ENCODE assay signal across 1 cellular context in the genomic region with DNA sequence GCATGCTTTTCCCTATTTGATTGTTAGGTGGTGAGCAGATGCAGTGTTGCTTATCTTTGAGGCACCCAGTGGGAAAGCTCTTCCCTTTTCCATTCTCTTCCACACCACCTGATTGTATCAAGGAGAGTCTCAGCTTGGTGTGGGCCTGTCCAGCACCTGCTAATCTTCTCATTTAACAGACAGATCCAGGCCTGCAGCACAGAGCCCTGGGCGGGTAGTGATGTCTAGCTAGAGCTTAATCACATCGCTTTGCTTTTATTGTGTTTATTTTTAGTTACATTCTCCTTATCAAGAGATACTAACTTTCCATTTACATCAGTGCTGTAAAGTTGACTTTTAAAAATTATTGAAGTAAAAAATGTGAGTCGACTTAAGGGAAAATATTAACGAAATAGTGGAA.
TF ChIP-seq lines count a peak whose summit lies in the region.

No MANE protein-coding gene starts in this region.

TF ChIP-seq in IMR-90, 13 proteins besides CTCF, POLR2A, EP300 and RAD21 (continued from another document):
- TF ChIP-seq, protein P1, sequence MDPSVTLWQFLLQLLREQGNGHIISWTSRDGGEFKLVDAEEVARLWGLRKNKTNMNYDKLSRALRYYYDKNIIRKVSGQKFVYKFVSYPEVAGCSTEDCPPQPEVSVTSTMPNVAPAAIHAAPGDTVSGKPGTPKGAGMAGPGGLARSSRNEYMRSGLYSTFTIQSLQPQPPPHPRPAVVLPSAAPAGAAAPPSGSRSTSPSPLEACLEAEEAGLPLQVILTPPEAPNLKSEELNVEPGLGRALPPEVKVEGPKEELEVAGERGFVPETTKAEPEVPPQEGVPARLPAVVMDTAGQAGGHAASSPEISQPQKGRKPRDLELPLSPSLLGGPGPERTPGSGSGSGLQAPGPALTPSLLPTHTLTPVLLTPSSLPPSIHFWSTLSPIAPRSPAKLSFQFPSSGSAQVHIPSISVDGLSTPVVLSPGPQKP (IDR thresholded peaks at IDR 0.05; ENCODE audit: borderline replicate concordance, low read depth, low read length): no peak
- TF ChIP-seq MXI1 (IDR thresholded peaks at IDR 0.05; ENCODE audit: borderline replicate concordance, low read depth, low read length): no peak
- TF ChIP-seq FOS (IDR thresholded peaks at IDR 0.05; ENCODE audit: low read depth, low read length): no peak
- TF ChIP-seq, protein P2, sequence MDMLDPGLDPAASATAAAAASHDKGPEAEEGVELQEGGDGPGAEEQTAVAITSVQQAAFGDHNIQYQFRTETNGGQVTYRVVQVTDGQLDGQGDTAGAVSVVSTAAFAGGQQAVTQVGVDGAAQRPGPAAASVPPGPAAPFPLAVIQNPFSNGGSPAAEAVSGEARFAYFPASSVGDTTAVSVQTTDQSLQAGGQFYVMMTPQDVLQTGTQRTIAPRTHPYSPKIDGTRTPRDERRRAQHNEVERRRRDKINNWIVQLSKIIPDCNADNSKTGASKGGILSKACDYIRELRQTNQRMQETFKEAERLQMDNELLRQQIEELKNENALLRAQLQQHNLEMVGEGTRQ (IDR thresholded peaks at IDR 0.05; ENCODE audit: low read depth, low read length): no peak
- TF ChIP-seq CEBPB (IDR thresholded peaks at IDR 0.05; ENCODE audit: low read depth, low read length): no peak
- TF ChIP-seq MAZ (IDR thresholded peaks at IDR 0.05; ENCODE audit: borderline replicate concordance, low read depth, low read length): no peak
- TF ChIP-seq CHD1 (IDR thresholded peaks at IDR 0.05; ENCODE audit: low read depth, low read length): no peak
- no peak for TF ChIP-seq MAFK (IDR thresholded peaks at IDR 0.05; ENCODE audit: low read depth, low read length)
